In the genomic region with DNA sequence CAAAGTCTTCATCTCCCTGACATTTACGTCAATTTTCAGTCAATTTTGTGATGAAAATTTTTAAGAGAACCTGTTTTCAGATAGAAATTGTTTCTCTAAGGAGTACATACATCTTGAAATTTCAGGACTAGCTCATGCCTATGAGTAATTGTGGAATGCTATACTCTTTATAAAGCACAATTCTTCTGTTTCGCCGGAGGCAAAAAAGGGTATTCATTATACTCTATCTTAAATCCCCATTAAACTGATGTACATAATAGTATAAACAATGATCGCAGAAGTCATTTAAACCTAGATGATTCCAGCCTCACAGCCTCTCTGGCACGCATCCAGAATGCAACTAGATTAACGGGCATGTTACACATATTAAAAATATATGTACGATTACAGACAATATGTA, we compare ENCODE assay signal across 20 cellular contexts.
"Had no signal": no experiment of that assay in that cellular context is flagged by ENCODE, and none has a peak within 500 bp of the region (broad histone marks: within the 10 kb centered on the region; RNA-seq: fewer than 3 reads in every experiment).

No MANE protein-coding gene starts in this region.

- DNase-seq: activated CD4-positive, alpha-beta T cell treated with anti-CD3 and anti-CD28 coated beads for 4 hours; activated CD4-positive, alpha-beta T cell treated with anti-CD3 and anti-CD28 coated beads, Interleukin-2, amount 50 U/mL, for 48 hours; activated CD4-positive, CD25-positive, alpha-beta regulatory T cell; activated effector memory CD4-positive, alpha-beta T cell treated with Interleukin-2 at 50 U/mL for 16 hours; activated naive CD4-positive, alpha-beta T cell treated with anti-CD3 and anti-CD28 coated beads, Interleukin-2, amount 10 ng/mL, durations not matched to agents 7 days and 5 days; activated naive CD8-positive, alpha-beta T cell treated with anti-CD3 and anti-CD28 coated beads, Interleukin-2, amount 50 U/mL, for 24 hours; activated T-cell treated with anti-CD3 and anti-CD28 coated beads, Interleukin-2, amount 50 U/mL, for 72 hours; cerebellar nuclear complex; heart right ventricle; left colon; mucosa of descending colon; nephron progenitor cell; nucleus accumbens; right cardiac atrium; stimulated activated CD4-positive, alpha-beta T cell treated with anti-CD3 and anti-CD28 coated beads, Interleukin-4, amount 100 ng/mL, for 4 hours; stimulated activated naive CD8-positive, alpha-beta T cell treated with anti-CD3 and anti-CD28 coated beads, Interleukin-15, Interleukin-2, amounts not matched to agents 100 U/mL and 50 U/mL, for 24 hours; upper lobe of left lung had no signal

- H3K4me3 ChIP-seq: coronary artery, heart right ventricle, mucosa of descending colon, upper lobe of left lung had no signal

- H3K4me1 ChIP-seq: heart right ventricle, parathyroid adenoma, upper lobe of left lung had no signal

- H3K27me3 ChIP-seq: upper lobe of left lung had no signal

- H3K27ac ChIP-seq: coronary artery, epithelial cell of prostate, heart right ventricle, parathyroid adenoma, upper lobe of left lung had no signal

- H3K9ac ChIP-seq: parathyroid adenoma had no signal

- H3K36me3 ChIP-seq: heart right ventricle, upper lobe of left lung had no signal

- H3K9me3 ChIP-seq: mucosa of descending colon, upper lobe of left lung had no signal
